In the genomic region with DNA sequence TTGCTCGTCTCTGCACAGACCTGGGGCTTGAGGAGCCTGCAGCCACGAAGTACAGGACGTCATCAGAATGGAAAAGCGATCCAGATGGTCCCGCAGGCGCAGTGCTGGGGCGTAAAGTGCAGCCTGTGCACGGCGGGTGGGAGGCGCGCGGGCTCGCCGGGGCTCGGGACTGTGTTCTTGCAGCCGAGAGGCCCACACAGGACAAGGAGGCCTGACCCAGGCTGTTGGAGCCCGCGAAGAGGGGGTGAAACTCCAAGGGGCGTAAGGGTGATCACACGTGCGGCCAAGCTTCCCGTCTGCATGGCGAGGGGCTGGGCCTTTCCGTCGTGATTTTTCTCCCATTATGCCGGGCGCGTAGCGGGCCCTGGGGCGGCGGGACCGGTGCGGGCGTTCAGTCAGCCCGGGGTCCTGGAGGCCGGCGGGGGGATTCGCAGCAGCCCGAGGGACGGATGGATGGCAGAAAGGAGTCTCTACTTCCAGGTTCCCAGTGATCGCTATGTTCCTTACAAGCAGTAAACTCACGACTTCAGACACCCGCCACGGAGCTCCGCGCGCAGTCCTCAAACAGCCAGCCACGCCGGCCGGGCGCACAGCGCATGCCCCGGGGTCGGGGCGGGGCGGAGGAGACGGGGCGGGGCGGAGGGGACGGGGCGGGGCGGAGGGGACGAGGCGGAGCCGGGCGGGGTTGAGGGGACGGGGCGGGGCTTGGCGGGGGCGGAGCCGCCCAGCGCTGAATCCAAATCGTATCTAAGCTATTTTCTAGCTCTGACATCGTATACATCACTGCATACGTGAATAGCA, we compare ENCODE assay signal across 8 cellular contexts.
A peak's percentile ranks its signal among the peaks of the same experiment; 100 is the strongest.
DNase-seq lines count a peak whose midpoint lies in the region; ATAC-seq and TF ChIP-seq lines count a peak whose summit lies in the region.

No MANE protein-coding gene starts in this region.

- no peaks in the 10 kb centered on the region for H3K36me3 ChIP-seq in colonic mucosa

- ATAC-seq in left lobe of liver (peak; percentile 96), GM18873 (IDR thresholded peaks at IDR 0.05; ENCODE audit: low FRiP score, unreplicated experiment) (no peak)

- intact Hi-C loops in colonic mucosa (cut with DNase I) = no loop called here

- H3K4me3 ChIP-seq in colonic mucosa = peak overlapping the region; percentile 82

- H3K9me3 ChIP-seq in colonic mucosa = no peaks in the 10 kb centered on the region

- TF ChIP-seq CTCF in colonic mucosa (IDR thresholded peaks at IDR 0.05) = no peak

- H3K27me3 ChIP-seq in colonic mucosa = peaks cover 5% of the 10 kb centered on the region

- H3K9ac ChIP-seq in colonic mucosa (ENCODE audit: low read depth in 2 of 2, low read length in 2 of 2) = peak overlapping the region; percentile 51 to 78

- peak overlapping the region; percentile 67 for H3K27ac ChIP-seq in colonic mucosa

- H3K4me1 ChIP-seq in colonic mucosa = peaks cover 7% of the 10 kb centered on the region

- peak; percentile 77 for DNase-seq in COLO829 (ENCODE audit: low spot score)
- peak; percentile 83 for DNase-seq in HCEC 1CT
- peak; percentile 63 for DNase-seq in NCI-H345 (lab: John Stamatoyannopoulos, UW)
- peak; percentile 84 for DNase-seq in activated CD4-positive, alpha-beta T cell treated with anti-CD3 and anti-CD28 coated beads for 48 hours
- DNase-seq in colonic mucosa = peak; percentile 86
- DNase-seq in left lobe of liver (ENCODE audit: low spot score) = peak; percentile 84
- DNase-seq in stimulated activated CD4-positive, alpha-beta T cell treated with anti-CD3 and anti-CD28 coated beads, Interleukin-1b, Interleukin-23, amount 100 ng/mL, for 4 hours (ENCODE audit: low read depth in 2 of 2) = peak; percentile 80 to 83
